In the genomic region with DNA sequence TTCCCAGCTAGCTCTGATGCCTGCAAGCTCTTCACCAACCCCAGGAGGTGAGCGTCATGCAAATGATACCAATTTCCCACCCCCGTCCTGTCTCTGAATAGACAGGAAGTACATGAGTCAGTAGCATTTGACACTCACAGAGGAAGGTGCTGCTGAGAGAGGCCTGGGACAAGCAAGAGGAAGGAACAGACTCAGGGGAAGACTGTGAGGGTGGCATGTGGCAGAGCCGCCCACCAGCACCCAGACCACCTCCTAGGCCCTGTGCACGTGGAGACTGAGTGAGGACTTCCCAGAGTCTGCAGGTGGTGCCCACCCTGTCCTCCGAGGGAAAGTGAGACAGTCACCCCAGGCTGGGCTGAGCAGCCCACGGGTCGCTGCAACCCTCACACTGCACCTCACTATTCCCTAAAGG, we compare ENCODE assay signal across 9 cellular contexts.
DNase-seq lines count a peak whose midpoint lies in the region; ATAC-seq and TF ChIP-seq lines count a peak whose summit lies in the region.
"Had no signal": no experiment of that assay in that cellular context is flagged by ENCODE, and none has a peak within 500 bp of the region (broad histone marks: within the 10 kb centered on the region; RNA-seq: fewer than 3 reads in every experiment).

No MANE protein-coding gene starts in this region.

- BruUV-seq in OCI-LY7 (replicated peaks; lab: Mats Ljungman, UMichigan) = no TSS peak

- H3K9me2 ChIP-seq in OCI-LY7 (ENCODE audit: insufficient read depth, low read length) (no peaks in the 10 kb centered on the region), hepatocyte (replicated peaks; ENCODE audit: insufficient read depth) (no peaks in the 10 kb centered on the region)

- H3K4me3 ChIP-seq in OCI-LY7 (ENCODE audit: low read depth, low read length, poor library complexity, severe bottlenecking) = peak overlapping the region; percentile 34
- H3K4me3 ChIP-seq in hepatocyte = no peak overlapping the region

- H2AFZ ChIP-seq in OCI-LY7 (ENCODE audit: low read length) = peak overlapping the region; percentile 96
- H2AFZ ChIP-seq in hepatocyte = no peak overlapping the region

- POLR2A ChIA-PET in OCI-LY7 (lab: Charles Lee) = no interaction called here

- H3K36me3 ChIP-seq in OCI-LY7 (ENCODE audit: insufficient read depth, low read length) = no peaks in the 10 kb centered on the region
- H3K36me3 ChIP-seq in hepatocyte (replicated peaks; ENCODE audit: insufficient read depth, low read depth) = no peaks in the 10 kb centered on the region

- intact Hi-C loops in OCI-LY7 (cut with micrococcal nuclease; ENCODE audit: unreplicated experiment) = no loop called here

- no peaks in the 10 kb centered on the region for H4K20me1 ChIP-seq in OCI-LY7 (ENCODE audit: insufficient read depth, low read length)
- no peaks in the 10 kb centered on the region for H4K20me1 ChIP-seq in hepatocyte (ENCODE audit: insufficient read depth, poor library complexity, severe bottlenecking)

- H3K27ac ChIP-seq in OCI-LY7 (ENCODE audit: low read depth, low read length, poor library complexity, severe bottlenecking) (peak overlapping the region; percentile 19), hepatocyte (no peak overlapping the region)
- H3K27ac ChIP-seq: 22Rv1 had no signal

- CTCF ChIA-PET in OCI-LY7 (lab: Charles Lee; ENCODE audit: unreplicated experiment) = no interaction called here

- 71% methylated on average over 7 of the region's 7 CpGs for WGBS in hepatocyte (ENCODE audit: low lambda C conversion rate, missing lambda C conversion rate)

- H3K4me1 ChIP-seq in OCI-LY7 (ENCODE audit: insufficient read depth, low read length, poor library complexity, severe bottlenecking) (peaks cover 19% of the 10 kb centered on the region), hepatocyte (ENCODE audit: insufficient read depth) (no peaks in the 10 kb centered on the region)

- peaks cover 18% of the 10 kb centered on the region for H3K27me3 ChIP-seq in hepatocyte

- H3K4me2 ChIP-seq in OCI-LY7 (ENCODE audit: low read length) (peak overlapping the region; percentile 68), hepatocyte (no peak overlapping the region)

- TF ChIP-seq CTCF in OCI-LY7 (conservative IDR thresholded peaks at IDR 0.05; ENCODE audit: low read length) (no peak), hepatocyte (IDR thresholded peaks at IDR 0.05; ENCODE audit: poor library complexity) (no peak)

- peak; percentile 99 for ATAC-seq in HG02852 (IDR thresholded peaks at IDR 0.05; ENCODE audit: unreplicated experiment)

- H3K79me2 ChIP-seq in OCI-LY7 (ENCODE audit: insufficient read depth, low read depth, low read length) (no peaks in the 10 kb centered on the region), hepatocyte (no peaks in the 10 kb centered on the region)

- H3K9me3 ChIP-seq in OCI-LY7 (ENCODE audit: low read length) = no peaks in the 10 kb centered on the region
- H3K9me3 ChIP-seq in hepatocyte (ENCODE audit: low read depth) = no peaks in the 10 kb centered on the region

- peak; percentile 43 for DNase-seq in DMS 273 (lab: John Stamatoyannopoulos, UW; ENCODE audit: unreplicated experiment)
- no peak for DNase-seq in DMS 273 treated with DMSO at 0.1 percent for 48 hours (lab: John Stamatoyannopoulos, UW)
- peak; percentile 89 for DNase-seq in OCI-LY7 (ENCODE audit: low spot score)
- peak; percentile 8 for DNase-seq in activated T-helper 9 cell treated with anti-CD3 and anti-CD28 coated beads, Interleukin-2, amount 50 U/mL, for 16 hours (ENCODE audit: low read depth)
- DNase-seq in mucosa of gallbladder (ENCODE audit: low spot score) = peak; percentile 15
- DNase-seq in hepatocyte (ENCODE audit: low spot score) = no peak
- no peak for DNase-seq in NCI-H1436 (lab: John Stamatoyannopoulos, UW)

Comparison
In these comparisons a context has a peak if more than half of its experiments do, and no peak if none do; other contexts are left out.
1. DNase-seq: peak in DMS 273 (single experiment), OCI-LY7 (single experiment), activated T-helper 9 cell treated with anti-CD3 and anti-CD28 coated beads, Interleukin-2, amount 50 U/mL, for 16 hours (single experiment) and mucosa of gallbladder (single experiment); none in DMS 273 treated with DMSO at 0.1 percent for 48 hours (single experiment), hepatocyte (single experiment) and NCI-H1436 (single experiment).